14 cellular contexts compared by ENCODE assay signal in the genomic region with DNA sequence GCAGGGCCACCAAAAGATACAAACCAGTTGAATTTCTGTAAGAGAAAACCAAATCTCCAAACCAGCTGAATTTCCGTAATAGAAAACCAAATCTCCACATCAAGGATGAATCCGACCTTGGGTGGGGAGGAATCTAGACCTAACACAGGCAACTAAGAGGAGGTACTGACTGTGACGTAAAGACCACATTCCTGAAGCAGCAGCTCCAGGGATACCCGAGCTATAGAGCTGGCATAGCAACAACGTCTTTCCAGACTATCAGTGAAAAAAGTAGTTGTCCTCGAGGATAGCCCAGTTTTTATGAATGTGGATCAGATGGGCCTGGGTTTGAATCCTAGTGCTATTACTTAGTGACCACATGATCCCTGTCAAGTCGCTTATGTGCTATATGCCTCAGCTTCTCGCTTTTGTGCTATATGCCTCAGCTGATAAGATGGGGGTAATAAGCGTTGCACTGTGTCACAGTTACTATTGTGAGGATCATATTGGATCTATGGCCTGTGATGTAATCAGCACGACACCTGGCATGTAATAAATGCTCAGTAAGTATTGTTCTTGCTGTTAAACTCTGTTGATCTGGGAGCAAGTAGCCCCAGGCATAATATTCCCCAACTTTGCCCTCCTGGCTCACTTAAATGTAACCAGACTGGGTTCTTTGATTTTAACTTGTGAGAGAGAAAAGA.
DNase-seq lines count a peak whose midpoint lies in the region; ATAC-seq and TF ChIP-seq lines count a peak whose summit lies in the region.
"Had no signal": no experiment of that assay in that cellular context is flagged by ENCODE, and none has a peak within 500 bp of the region (broad histone marks: within the 10 kb centered on the region; RNA-seq: fewer than 3 reads in every experiment).

No MANE protein-coding gene starts in this region.

- intact Hi-C loops in activated CD4-positive, alpha-beta T cell treated with anti-CD3 and anti-CD28 coated beads, Interleukin-2, amount 10 ng/mL, durations not matched to agents 24 days and 14 days (cut with micrococcal nuclease): loop anchor here (5.0 to 10.0 kb wide), 2 partner anchors 178 to 205 kb away; no protein-coding TSS in a partner anchor

- no peaks in the 10 kb centered on the region for H3K9me3 ChIP-seq in T-helper 17 cell (ENCODE audit: control insufficient read depth, low read length, poor library complexity, severe bottlenecking)
- H3K9me3 ChIP-seq: A549, Caco-2 had no signal

- H3K36me3 Mint-ChIP-seq in activated CD4-positive, alpha-beta T cell treated with anti-CD3 and anti-CD28 coated beads, Interleukin-2, amount 10 ng/mL, durations not matched to agents 24 days and 14 days (ENCODE audit: low read depth): no peaks in the 10 kb centered on the region
- no peaks in the 10 kb centered on the region for H3K36me3 Mint-ChIP-seq in brain
- H3K36me3 Mint-ChIP-seq in type B pancreatic cell: no peaks in the 10 kb centered on the region
- H3K36me3 Mint-ChIP-seq in T-helper 17 cell (ENCODE audit: low read depth): no peaks in the 10 kb centered on the region

- H3K9me3 Mint-ChIP-seq in activated CD4-positive, alpha-beta T cell treated with anti-CD3 and anti-CD28 coated beads, Interleukin-2, amount 10 ng/mL, durations not matched to agents 24 days and 14 days: no peaks in the 10 kb centered on the region
- H3K9me3 Mint-ChIP-seq in brain (peaks cover 0 to 6% (median 4%) of the 10 kb centered on the region in 5 experiments), type B pancreatic cell (no peaks in the 10 kb centered on the region)
- H3K9me3 Mint-ChIP-seq: CD4-positive, alpha-beta T cell had no signal

- no peak overlapping the region for H3K27ac Mint-ChIP-seq in activated CD4-positive, alpha-beta T cell treated with anti-CD3 and anti-CD28 coated beads, Interleukin-2, amount 10 ng/mL, durations not matched to agents 24 days and 14 days
- H3K27ac Mint-ChIP-seq in brain: peak overlapping the region; percentile 3 to 66 (median 54)
- peak overlapping the region; percentile 34 for H3K27ac Mint-ChIP-seq in type B pancreatic cell
- no peak overlapping the region for H3K27ac Mint-ChIP-seq in T-helper 17 cell
- H3K27ac Mint-ChIP-seq: CD4-positive, alpha-beta T cell had no signal

- ATAC-seq in T-helper 17 cell: no peak
- ATAC-seq: A549, Panc1 had no signal

- peak overlapping the region; percentile 62 for H3K4me3 Mint-ChIP-seq in activated CD4-positive, alpha-beta T cell treated with anti-CD3 and anti-CD28 coated beads, Interleukin-2, amount 10 ng/mL, durations not matched to agents 24 days and 14 days
- peak overlapping the region in 2 of 5 experiments; percentile 12 to 50 for H3K4me3 Mint-ChIP-seq in brain
- no peak overlapping the region for H3K4me3 Mint-ChIP-seq in type B pancreatic cell
- H3K4me3 Mint-ChIP-seq in T-helper 17 cell: no peak overlapping the region
- H3K4me3 Mint-ChIP-seq: CD4-positive, alpha-beta T cell had no signal

- H3K4me1 Mint-ChIP-seq in activated CD4-positive, alpha-beta T cell treated with anti-CD3 and anti-CD28 coated beads, Interleukin-2, amount 10 ng/mL, durations not matched to agents 24 days and 14 days: peaks cover 42% of the 10 kb centered on the region
- H3K4me1 Mint-ChIP-seq in brain: peaks cover 27% of the 10 kb centered on the region
- H3K4me1 Mint-ChIP-seq in type B pancreatic cell (ENCODE audit: unreplicated experiment): peaks cover 23% of the 10 kb centered on the region
- H3K4me1 Mint-ChIP-seq in T-helper 17 cell: peaks cover 14% of the 10 kb centered on the region

- DNase-seq in activated CD4-positive, alpha-beta T cell treated with anti-CD3 and anti-CD28 coated beads, Interleukin-2, amount 10 ng/mL, durations not matched to agents 24 days and 14 days: no peak
- no peak for DNase-seq in activated CD4-positive, alpha-beta T cell treated with anti-CD3 and anti-CD28 coated beads, Interleukin-2, amount 50 U/mL, for 48 hours
- DNase-seq in left kidney (ENCODE audit: low read depth, low spot score) (peak; percentile 51), type B pancreatic cell (ENCODE audit: extremely low spot score, unreplicated experiment) (no peak), NCI-H1694 (lab: John Stamatoyannopoulos, UW) (no peak), HuH-7.5 (ENCODE audit: low spot score) (no peak), T-helper 17 cell (no peak)
- DNase-seq: Caco-2; CD4-positive, alpha-beta T cell; EL; NCI-H146 had no signal

- H3K27me3 Mint-ChIP-seq in activated CD4-positive, alpha-beta T cell treated with anti-CD3 and anti-CD28 coated beads, Interleukin-2, amount 10 ng/mL, durations not matched to agents 24 days and 14 days: no peaks in the 10 kb centered on the region
- peaks cover 3% of the 10 kb centered on the region for H3K27me3 Mint-ChIP-seq in brain
- H3K27me3 Mint-ChIP-seq in type B pancreatic cell: peaks cover 4% of the 10 kb centered on the region
- H3K27me3 Mint-ChIP-seq in T-helper 17 cell: no peaks in the 10 kb centered on the region
- H3K27me3 Mint-ChIP-seq: CD4-positive, alpha-beta T cell had no signal

- TF ChIP-seq CTCF in brain (conservative IDR thresholded peaks at IDR 0.05): no peak
- no peak for TF ChIP-seq CTCF in type B pancreatic cell (conservative IDR thresholded peaks at IDR 0.05)

Comparison
In these comparisons a context has a peak if more than half of its experiments do, and no peak if none do; other contexts are left out.
1. H3K27ac Mint-ChIP-seq: peak in brain (5 of 5) and type B pancreatic cell (single experiment); none in activated CD4-positive, alpha-beta T cell treated with anti-CD3 and anti-CD28 coated beads, Interleukin-2, amount 10 ng/mL, durations not matched to agents 24 days and 14 days (single experiment) and T-helper 17 cell (single experiment).